ENCODE assay signal across 22 cellular contexts in genomic region chrX:113315927-113316326, GRCh38.
DNase-seq lines count a peak whose midpoint lies in the region; ATAC-seq, FAIRE-seq and TF ChIP-seq lines count a peak whose summit lies in the region.
"Had no signal": no experiment of that assay in that cellular context is flagged by ENCODE, and none has a peak within 500 bp of the region (broad histone marks: within the 10 kb centered on the region; RNA-seq: fewer than 3 reads in every experiment).

No MANE protein-coding gene starts in this region.

- H3K4me3 ChIP-seq in HepG2 (replicated peaks in 1 of 3; ENCODE audit: insufficient read depth in 1 of 3, low read depth in 2 of 3, low read length in 3 of 3), result no peak overlapping the region
- no peak overlapping the region for H3K4me3 ChIP-seq in right lobe of liver
- no peak overlapping the region for H3K4me3 ChIP-seq in GM12878
- H3K4me3 ChIP-seq in endothelial cell of umbilical vein (replicated peaks in 1 of 3; ENCODE audit: insufficient read depth in 1 of 3, low read depth in 1 of 3, low read length in 3 of 3), result no peak overlapping the region
- H3K4me3 ChIP-seq: BLaER1 had no signal

- H3K4me2 ChIP-seq in HepG2 (ENCODE audit: low read depth, low read length), result no peak overlapping the region
- no peak overlapping the region for H3K4me2 ChIP-seq in GM12878 (ENCODE audit: control insufficient read depth, insufficient read depth)
- no peak overlapping the region for H3K4me2 ChIP-seq in endothelial cell of umbilical vein (ENCODE audit: insufficient read depth, low read length)
- H3K4me2 ChIP-seq: BLaER1 had no signal

- TF ChIP-seq POLR2A in HepG2 (IDR thresholded peaks at IDR 0.05; ENCODE audit: insufficient read depth in 1 of 2, low read depth in 2 of 2, low read length in 2 of 2), result no peak
- no peak for TF ChIP-seq POLR2A in right lobe of liver (IDR thresholded peaks at IDR 0.05)
- no peak for TF ChIP-seq POLR2A in GM12878 (IDR thresholded peaks at IDR 0.05; ENCODE audit: low read depth, low read length)
- TF ChIP-seq POLR2A in endothelial cell of umbilical vein (IDR thresholded peaks at IDR 0.05; ENCODE audit: low read depth, low read length), result no peak

- 0% methylated on average over 2 of the region's 2 CpGs for WGBS in HepG2 (ENCODE audit: low lambda C conversion rate)
- 22% methylated on average over 2 of the region's 2 CpGs for WGBS in right lobe of liver (ENCODE audit: insufficient coverage, low coverage, low lambda C conversion rate, missing lambda C conversion rate)
- WGBS in GM12878 (ENCODE audit: insufficient coverage, insufficient replicate concordance, low lambda C conversion rate, missing lambda C conversion rate), result 2% methylated on average over 2 of the region's 2 CpGs

- H3K36me3 ChIP-seq in HepG2 (replicated peaks in 1 of 2; ENCODE audit: control insufficient read depth in 1 of 2, insufficient read depth in 2 of 2, low read length in 2 of 2), result no peaks in the 10 kb centered on the region
- H3K36me3 ChIP-seq in right lobe of liver, result no peaks in the 10 kb centered on the region
- H3K36me3 ChIP-seq in GM12878 (ENCODE audit: control insufficient read depth in 2 of 2, insufficient read depth in 2 of 2, low read length in 1 of 2), result no peaks in the 10 kb centered on the region
- H3K36me3 ChIP-seq in endothelial cell of umbilical vein (ENCODE audit: control insufficient read depth in 2 of 2, extremely low read depth in 1 of 2, insufficient read depth in 2 of 2, low read length in 2 of 2), result no peaks in the 10 kb centered on the region
- H3K36me3 ChIP-seq: BE2C, BLaER1 had no signal

- RAD21 ChIA-PET in GM12878 (lab: Charles Lee; ENCODE audit: unreplicated experiment), result no interaction called here

- H3K9me3 ChIP-seq in HepG2 (ENCODE audit: low read length) (no peaks in the 10 kb centered on the region), right lobe of liver (no peaks in the 10 kb centered on the region), GM12878 (replicated peaks; ENCODE audit: control insufficient read depth, insufficient read depth, low read length) (no peaks in the 10 kb centered on the region), endothelial cell of umbilical vein (replicated peaks; ENCODE audit: control insufficient read depth, insufficient read depth, low read length) (no peaks in the 10 kb centered on the region)
- H3K9me3 ChIP-seq: BE2C, BLaER1 had no signal

- no peaks in the 10 kb centered on the region for H3K9me1 ChIP-seq in endothelial cell of umbilical vein (replicated peaks; ENCODE audit: control insufficient read depth, extremely low read depth, insufficient read depth, low read length)

- DNase-seq in HepG2 (ENCODE audit: low spot score) (no peak), right lobe of liver (no peak), GM12878 (ENCODE audit: low read depth, low spot score) (no peak), endothelial cell of umbilical vein (ENCODE audit: low read depth, low spot score) (no peak), NOMO-1 treated with DMSO at 0.1 percent for 48 hours (lab: John Stamatoyannopoulos, UW; ENCODE audit: unreplicated experiment) (no peak)
- DNase-seq in activated CD8-positive, alpha-beta memory T cell treated with anti-CD3 and anti-CD28 coated beads, Interleukin-2, amount 50 U/mL, for 48 hours, result no peak
- DNase-seq: ACHN; BE2C; C1 segment of cervical spinal cord; CD4-positive, alpha-beta memory T cell; CD4-positive, CD25-positive, alpha-beta regulatory T cell; CD8-positive, alpha-beta memory T cell; COR-L47; DMS 273 treated with DMSO at 0.1 percent for 48 hours; DMS153; DMS79; GF-D8 had no signal

- BruUV-seq in HepG2 (replicated peaks; lab: Mats Ljungman, UMichigan) (no TSS peak), GM12878 (replicated peaks; lab: Mats Ljungman, UMichigan) (no TSS peak), endothelial cell of umbilical vein (replicated peaks; lab: Mats Ljungman, UMichigan) (no TSS peak)

- H3K4me1 ChIP-seq in HepG2 (ENCODE audit: insufficient read depth, low read length), result no peaks in the 10 kb centered on the region
- H3K4me1 ChIP-seq in right lobe of liver, result no peaks in the 10 kb centered on the region
- no peaks in the 10 kb centered on the region for H3K4me1 ChIP-seq in GM12878 (ENCODE audit: control insufficient read depth, insufficient read depth, low read length)
- H3K4me1 ChIP-seq in endothelial cell of umbilical vein (ENCODE audit: control insufficient read depth, extremely low read depth, insufficient read depth, low read length), result no peaks in the 10 kb centered on the region
- H3K4me1 ChIP-seq: BE2C, BLaER1 had no signal

- SMC1A ChIA-PET in GM12878 (lab: Charles Lee; ENCODE audit: uncharacterized antibody, unreplicated experiment), result interaction anchor here (1.0 kb wide), 1 partner anchor 24 kb away, joined by 3 read pairs; no protein-coding TSS in a partner anchor

- H3K79me2 ChIP-seq in HepG2 (ENCODE audit: insufficient read depth, low read length), result no peaks in the 10 kb centered on the region
- no peaks in the 10 kb centered on the region for H3K79me2 ChIP-seq in GM12878 (ENCODE audit: control insufficient read depth, insufficient read depth, low read length)
- H3K79me2 ChIP-seq in endothelial cell of umbilical vein (ENCODE audit: control insufficient read depth, insufficient read depth, low read length), result no peaks in the 10 kb centered on the region

- H3K27me3 ChIP-seq in HepG2 (ENCODE audit: control insufficient read depth in 1 of 2, insufficient read depth in 2 of 2, low read length in 2 of 2), result no peaks in the 10 kb centered on the region
- H3K27me3 ChIP-seq in right lobe of liver, result peaks cover 0 to 4% of the 10 kb centered on the region in 2 donors
- no peaks in the 10 kb centered on the region for H3K27me3 ChIP-seq in GM12878 (replicated peaks in 1 of 2; ENCODE audit: control insufficient read depth in 2 of 2, insufficient read depth in 2 of 2, low read length in 1 of 2)
- H3K27me3 ChIP-seq in endothelial cell of umbilical vein (ENCODE audit: control insufficient read depth in 2 of 2, insufficient read depth in 2 of 2, low read length in 2 of 2), result no peaks in the 10 kb centered on the region
- H3K27me3 ChIP-seq: BE2C had no signal

- dilution Hi-C loops in endothelial cell of umbilical vein (cut with MboI; ENCODE audit: extremely low pct_ligation_motif_present, low sequenced_read_pairs), result no loop called here

- no peak for TF ChIP-seq CTCF in HepG2 (CRISPR knock-in tag; IDR thresholded peaks at IDR 0.05)
- no peak for TF ChIP-seq CTCF in right lobe of liver (IDR thresholded peaks at IDR 0.05)
- no peak for TF ChIP-seq CTCF in GM12878 (IDR thresholded peaks at IDR 0.05 in 2 of 3, conservative IDR thresholded peaks at IDR 0.05 in 1 of 3; ENCODE audit: control insufficient read depth in 2 of 3, extremely low read depth in 1 of 3, insufficient read depth in 1 of 3, low read depth in 3 of 3, low read length in 3 of 3)
- TF ChIP-seq CTCF in endothelial cell of umbilical vein (IDR thresholded peaks at IDR 0.05; ENCODE audit: extremely low read depth in 1 of 2, insufficient read depth in 1 of 2, low read depth in 1 of 2, low read length in 2 of 2), result no peak

- no peak overlapping the region for H3K9ac ChIP-seq in HepG2 (ENCODE audit: insufficient read depth, low read depth, low read length)
- H3K9ac ChIP-seq in GM12878 (ENCODE audit: control insufficient read depth, insufficient read depth, low read length), result no peak overlapping the region
- no peak overlapping the region for H3K9ac ChIP-seq in endothelial cell of umbilical vein (replicated peaks; ENCODE audit: extremely low read depth, insufficient read depth, low read length)
- H3K9ac ChIP-seq: BLaER1 had no signal

- TF ChIP-seq RAD21 in HepG2 (CRISPR knock-in tag; IDR thresholded peaks at IDR 0.05) (no peak), GM12878 (IDR thresholded peaks at IDR 0.05; ENCODE audit: insufficient read depth, low read depth, low read length) (no peak)

- H3K27ac ChIP-seq in HepG2 (ENCODE audit: extremely low read length, insufficient read depth, low read length) (no peak overlapping the region), right lobe of liver (no peak overlapping the region), GM12878 (ENCODE audit: control insufficient read depth, insufficient read depth) (no peak overlapping the region), endothelial cell of umbilical vein (ENCODE audit: insufficient read depth, low read depth, low read length) (no peak overlapping the region)
- H3K27ac ChIP-seq: 22Rv1, BLaER1 had no signal

- CTCF ChIA-PET in HepG2 (lab: Yijun Ruan, JAX; ENCODE audit: low intra/inter-chr PET ratio, low total read pairs) (no interaction called here), GM12878 (lab: Yijun Ruan, JAX) (no interaction called here), endothelial cell of umbilical vein (lab: Charles Lee) (no interaction called here)

- in situ Hi-C loops in HepG2 (cut with HindIII; ENCODE audit: extremely low pct_ligation_motif_present, low pct_unique_long_range_greater_than_20kb) (no loop called here), GM12878 (cut with MboI) (no loop called here)

- H2AFZ ChIP-seq in HepG2 (ENCODE audit: low read length) (no peak overlapping the region), GM12878 (ENCODE audit: control insufficient read depth, low read depth, low read length) (no peak overlapping the region), endothelial cell of umbilical vein (ENCODE audit: low read depth, low read length) (no peak overlapping the region)

- no peak for TF ChIP-seq EP300 in HepG2 (IDR thresholded peaks at IDR 0.05; ENCODE audit: low read depth in 2 of 2, low read length in 2 of 2)
- TF ChIP-seq EP300 in HepG2 (CRISPR knock-in tag; IDR thresholded peaks at IDR 0.05; ENCODE audit: borderline replicate concordance), result no peak
- no peak for TF ChIP-seq EP300 in GM12878 (IDR thresholded peaks at IDR 0.05; ENCODE audit: borderline replicate concordance in 1 of 2, control insufficient read depth in 1 of 2, low read depth in 2 of 2, low read length in 2 of 2)

- POLR2A ChIA-PET in HepG2 (lab: Yijun Ruan, JAX), result no interaction called here
- POLR2A ChIA-PET in GM12878 (lab: Charles Lee), result no interaction called here
- POLR2A ChIA-PET in endothelial cell of umbilical vein (lab: Charles Lee), result no interaction called here

- intact Hi-C loops in HepG2 (cut with micrococcal nuclease; ENCODE audit: unreplicated experiment), result no loop called here
- intact Hi-C loops in right lobe of liver (cut with DNase I), result no loop called here
- intact Hi-C loops in GM12878 (cut with micrococcal nuclease; ENCODE audit: unreplicated experiment), result no loop called here
- intact Hi-C loops in endothelial cell of umbilical vein (cut with micrococcal nuclease), result no loop called here

- H4K20me1 ChIP-seq in HepG2 (ENCODE audit: insufficient read depth, low read length) (no peaks in the 10 kb centered on the region), GM12878 (ENCODE audit: control insufficient read depth, insufficient read depth) (no peaks in the 10 kb centered on the region), endothelial cell of umbilical vein (replicated peaks; ENCODE audit: control insufficient read depth, extremely low read depth, insufficient read depth, low read length) (no peaks in the 10 kb centered on the region)
- H4K20me1 ChIP-seq: BLaER1 had no signal

- no peak for FAIRE-seq in HepG2 (lab: Jason Lieb, UNC)
- no peak for FAIRE-seq in GM12878 (lab: Jason Lieb, UNC)
- FAIRE-seq in endothelial cell of umbilical vein (lab: Jason Lieb, UNC), result peak; percentile 15
- FAIRE-seq: G401.6, GM12892, GM18507 had no signal

- ATAC-seq in HepG2 (no peak), right lobe of liver (no peak), GM12878 (no peak)

TF ChIP-seq in endothelial cell of umbilical vein, 7 proteins besides CTCF, POLR2A, EP300 and RAD21 (continues in another document):
- no peak for TF ChIP-seq JUN (IDR thresholded peaks at IDR 0.05; ENCODE audit: borderline replicate concordance, insufficient read depth, insufficient read length, low read depth)
